24 cellular contexts compared by ENCODE assay signal in genomic region chr15:68183886-68184285, GRCh38. TPM values are rescaled to one million over a fixed set of nuclear protein-coding genes. Genes with fewer than 3 reads are reported as not detected.
DNase-seq lines count a peak whose midpoint lies in the region; ATAC-seq, FAIRE-seq and TF ChIP-seq lines count a peak whose summit lies in the region.
"Had no signal": no experiment of that assay in that cellular context is flagged by ENCODE, and none has a peak within 500 bp of the region (broad histone marks: within the 10 kb centered on the region; RNA-seq: fewer than 3 reads in every experiment).

No MANE protein-coding gene starts in this region.

- TF ChIP-seq CTCF in AG09309 (IDR thresholded peaks at IDR 0.05; ENCODE audit: control insufficient read depth, insufficient read depth, low read depth, low read length, missing control alignments) (no peak), HFFc6 (IDR thresholded peaks at IDR 0.05) (no peak), astrocyte (IDR thresholded peaks at IDR 0.05; ENCODE audit: insufficient read depth, low read depth, low read length) (no peak), hepatocyte (IDR thresholded peaks at IDR 0.05; ENCODE audit: poor library complexity) (no peak), coronary artery (IDR thresholded peaks at IDR 0.05) (no peak)

- H2AFZ ChIP-seq in astrocyte (ENCODE audit: low read depth, low read length) (no peak overlapping the region), hepatocyte (no peak overlapping the region)

- peak overlapping the region; percentile 47 for H3K27ac Mint-ChIP-seq in HFFc6
- peak overlapping the region; percentile 81 for H3K27ac Mint-ChIP-seq in astrocyte (ENCODE audit: unreplicated experiment)

- no peaks in the 10 kb centered on the region for H3K9me2 ChIP-seq in hepatocyte (replicated peaks; ENCODE audit: insufficient read depth)

- no peak overlapping the region for H3K4me2 ChIP-seq in astrocyte (ENCODE audit: low read length)
- H3K4me2 ChIP-seq in hepatocyte, result no peak overlapping the region
- H3K4me2 ChIP-seq: BLaER1 had no signal

- H3K36me3 ChIP-seq in astrocyte (ENCODE audit: insufficient read depth, low read length), result peaks cover 17% of the 10 kb centered on the region
- peaks cover 3% of the 10 kb centered on the region for H3K36me3 ChIP-seq in hepatocyte (replicated peaks; ENCODE audit: insufficient read depth, low read depth)

- DNase-seq in AG09309 (ENCODE audit: low read depth) (peak; percentile 28), HFFc6 (no peak), astrocyte (ENCODE audit: low read depth) (no peak), hepatocyte (ENCODE audit: low spot score) (no peak), coronary artery (ENCODE audit: low spot score) (no peak), NCI-H146 treated with DMSO at 0.1 percent for 48 hours (lab: John Stamatoyannopoulos, UW; ENCODE audit: unreplicated experiment) (no peak)
- DNase-seq: activated CD4-positive, CD25-positive, alpha-beta regulatory T cell; activated CD8-positive, alpha-beta memory T cell treated with anti-CD3 and anti-CD28 coated beads, Interleukin-2, amount 50 U/mL, for 48 hours; activated naive CD4-positive, alpha-beta T cell treated with anti-CD3 and anti-CD28 coated beads, Interleukin-2, amount 10 ng/mL, durations not matched to agents 7 days and 5 days; dorsolateral prefrontal cortex; HCEC 1CT; heart right ventricle; KBM-7; naive thymus-derived CD8-positive, alpha-beta T cell; NCI-H1092; posterior cingulate gyrus; SIG-M5; stimulated activated CD4-positive, alpha-beta T cell treated with anti-CD3 and anti-CD28 coated beads, Interleukin-4, amount 100 ng/mL, for 4 hours had no signal

- no peaks in the 10 kb centered on the region for H3K27me3 Mint-ChIP-seq in HFFc6 (ENCODE audit: insufficient read depth)
- no peaks in the 10 kb centered on the region for H3K27me3 Mint-ChIP-seq in astrocyte (ENCODE audit: low read depth, unreplicated experiment)
- H3K27me3 Mint-ChIP-seq: activated naive CD4-positive, alpha-beta T cell treated with anti-CD3 and anti-CD28 coated beads, Interleukin-2, amount 10 ng/mL, durations not matched to agents 7 days and 5 days; brain; naive thymus-derived CD8-positive, alpha-beta T cell had no signal

- H3K79me2 ChIP-seq in astrocyte (ENCODE audit: insufficient read depth, low read length), result no peaks in the 10 kb centered on the region
- H3K79me2 ChIP-seq in hepatocyte, result peaks cover 6% of the 10 kb centered on the region

- H3K27me3 ChIP-seq in astrocyte (ENCODE audit: insufficient read depth, low read length) (no peaks in the 10 kb centered on the region), hepatocyte (no peaks in the 10 kb centered on the region)
- H3K27me3 ChIP-seq: BLaER1, dorsolateral prefrontal cortex, heart right ventricle, suprapubic skin had no signal

- H3K27ac ChIP-seq in astrocyte (ENCODE audit: low read depth, low read length) (no peak overlapping the region), hepatocyte (peak overlapping the region; percentile 37), coronary artery (no peak overlapping the region)
- H3K27ac ChIP-seq: BLaER1, heart right ventricle, skin epidermis, suprapubic skin had no signal

- H3K9me3 Mint-ChIP-seq in HFFc6 (no peaks in the 10 kb centered on the region), astrocyte (ENCODE audit: unreplicated experiment) (no peaks in the 10 kb centered on the region)
- H3K9me3 Mint-ChIP-seq: activated naive CD4-positive, alpha-beta T cell treated with anti-CD3 and anti-CD28 coated beads, Interleukin-2, amount 10 ng/mL, durations not matched to agents 7 days and 5 days; brain; naive thymus-derived CD8-positive, alpha-beta T cell had no signal

- WGBS in hepatocyte (ENCODE audit: low lambda C conversion rate, missing lambda C conversion rate), result 87% methylated on average over 4 of the region's 4 CpGs

- H3K4me1 ChIP-seq in astrocyte (ENCODE audit: insufficient read depth, low read length) (peaks cover 14% of the 10 kb centered on the region), hepatocyte (ENCODE audit: insufficient read depth) (peaks cover 3% of the 10 kb centered on the region)
- H3K4me1 ChIP-seq: BLaER1 had no signal

- H3K4me3 ChIP-seq in AG09309 (ENCODE audit: control insufficient read depth, low read depth, low read length), result no peak overlapping the region
- H3K4me3 ChIP-seq in astrocyte (ENCODE audit: insufficient read depth, low read depth, low read length), result no peak overlapping the region
- H3K4me3 ChIP-seq in hepatocyte, result no peak overlapping the region
- no peak overlapping the region for H3K4me3 ChIP-seq in coronary artery
- H3K4me3 ChIP-seq: BLaER1, dorsolateral prefrontal cortex, heart right ventricle, skin epidermis, suprapubic skin had no signal

- H4K20me1 ChIP-seq in astrocyte (ENCODE audit: insufficient read depth, low read length) (no peaks in the 10 kb centered on the region), hepatocyte (ENCODE audit: insufficient read depth, poor library complexity, severe bottlenecking) (no peaks in the 10 kb centered on the region)
- H4K20me1 ChIP-seq: BLaER1 had no signal

- H3K9me3 ChIP-seq in astrocyte (ENCODE audit: insufficient read depth, low read depth, low read length), result no peaks in the 10 kb centered on the region
- no peaks in the 10 kb centered on the region for H3K9me3 ChIP-seq in hepatocyte (ENCODE audit: low read depth)
- H3K9me3 ChIP-seq: BLaER1, heart right ventricle, suprapubic skin had no signal

- FAIRE-seq in astrocyte (lab: Jason Lieb, UNC), result no peak
- FAIRE-seq: keratinocyte had no signal

- H3K9ac ChIP-seq in astrocyte (ENCODE audit: low read length), result no peak overlapping the region
- H3K9ac ChIP-seq: BLaER1 had no signal

- ATAC-seq in HG03460 (IDR thresholded peaks at IDR 0.05; ENCODE audit: unreplicated experiment), result no peak
- ATAC-seq: heart right ventricle; naive thymus-derived CD8-positive, alpha-beta T cell had no signal

- H3K4me3 Mint-ChIP-seq in HFFc6, result no peak overlapping the region
- no peak overlapping the region for H3K4me3 Mint-ChIP-seq in astrocyte (ENCODE audit: unreplicated experiment)
- H3K4me3 Mint-ChIP-seq: activated naive CD4-positive, alpha-beta T cell treated with anti-CD3 and anti-CD28 coated beads, Interleukin-2, amount 10 ng/mL, durations not matched to agents 7 days and 5 days; brain; naive thymus-derived CD8-positive, alpha-beta T cell had no signal

- H3K4me1 Mint-ChIP-seq in HFFc6 (ENCODE audit: low read depth) (peaks cover 28% of the 10 kb centered on the region), astrocyte (ENCODE audit: low read depth, unreplicated experiment) (peaks cover 4% of the 10 kb centered on the region)
- H3K4me1 Mint-ChIP-seq: activated naive CD4-positive, alpha-beta T cell treated with anti-CD3 and anti-CD28 coated beads, Interleukin-2, amount 10 ng/mL, durations not matched to agents 7 days and 5 days had no signal

- H3K36me3 Mint-ChIP-seq in HFFc6 (ENCODE audit: low read depth), result peaks cover 49% of the 10 kb centered on the region
- peaks cover 12% of the 10 kb centered on the region for H3K36me3 Mint-ChIP-seq in astrocyte (ENCODE audit: low read depth, unreplicated experiment)

RNA-seq across cellular contexts. Expression of gene CALML4, which starts 21.2 kb away (rescaled TPM):
- total RNA-seq in HFFc6 (2021; fragmentation: NEBNext Ultra II Directional; extraction: Animal tissue kit (Norgen Biotek cat#: 25700)), result 1 to 10 TPM in 3 of 6 experiments, under 1 TPM in 3; 0.40 to 1.9 (median 0.87) TPM
- total RNA-seq in astrocyte, result 0.26 and 0.91 TPM in 2 replicates
- total RNA-seq in hepatocyte, result 44.8 and 49.6 TPM in 2 replicates
- polyA plus RNA-seq in hepatocyte, result 72.7 and 79.8 TPM in 2 replicates

RNA-seq across cellular contexts. Expression of gene CLN6, which starts 45.6 kb away (rescaled TPM):
- 10 to 100 TPM; 26.0 to 45.0 (median 37.1) TPM for total RNA-seq in HFFc6 (2021; fragmentation: NEBNext Ultra II Directional; extraction: Animal tissue kit (Norgen Biotek cat#: 25700))
- total RNA-seq in astrocyte (15.4 and 19.0 TPM in 2 replicates), hepatocyte (18.7 and 19.5 TPM in 2 replicates)
- polyA plus RNA-seq in hepatocyte, result 10.7 and 11.0 TPM in 2 replicates

Comparison
In these comparisons a context has a peak if more than half of its experiments do, and no peak if none do; other contexts are left out.
1. RNA of gene CALML4, which starts 21.2 kb away (total RNA-seq): 44.8 to 49.6 TPM in hepatocyte; 0.40 to 1.9 TPM in HFFc6 and 0.26 to 0.91 TPM in astrocyte; every median in the first group is over 10 times any median in the second.